17 cellular contexts compared by ENCODE assay signal in genomic region chr15:78444255-78444654, GRCh38. TPM values are rescaled to one million over a fixed set of nuclear protein-coding genes. Genes with fewer than 3 reads are reported as not detected.
DNase-seq lines count a peak whose midpoint lies in the region; ATAC-seq, FAIRE-seq and TF ChIP-seq lines count a peak whose summit lies in the region.
"Had no signal": no experiment of that assay in that cellular context is flagged by ENCODE, and none has a peak within 500 bp of the region (broad histone marks: within the 10 kb centered on the region; RNA-seq: fewer than 3 reads in every experiment).

No MANE protein-coding gene starts in this region.

- no peak overlapping the region for H3K4me3 ChIP-seq in upper lobe of right lung
- H3K4me3 ChIP-seq: BLaER1, MG63, Peyer's patch had no signal

- no peak for TF ChIP-seq CTCF in upper lobe of right lung (IDR thresholded peaks at IDR 0.05)

- H3K36me3 ChIP-seq in upper lobe of right lung, result peaks cover 85% of the 10 kb centered on the region

- peaks cover 54% of the 10 kb centered on the region for H3K4me1 ChIP-seq in upper lobe of right lung

- peaks cover 57% of the 10 kb centered on the region for H3K36me3 Mint-ChIP-seq in activated CD4-positive, alpha-beta T cell treated with anti-CD3 and anti-CD28 coated beads for 36 hours (ENCODE audit: low read depth)
- peaks cover 71% of the 10 kb centered on the region for H3K36me3 Mint-ChIP-seq in stimulated activated naive CD8-positive, alpha-beta T cell treated with anti-CD3 and anti-CD28 coated beads, Interleukin-15, Interleukin-2, amounts not matched to agents 100 ng/mL and 50 ng/mL, for 24 hours (ENCODE audit: low read depth)

- no peak overlapping the region for H3K27ac ChIP-seq in upper lobe of right lung
- H3K27ac ChIP-seq: BLaER1, KMS-11, Peyer's patch had no signal

- FAIRE-seq in GM19239 (lab: Jason Lieb, UNC), result no peak
- FAIRE-seq: H54 had no signal

- DNase-seq in activated CD4-positive, alpha-beta T cell treated with anti-CD3 and anti-CD28 coated beads for 36 hours, result no peak
- no peak for DNase-seq in activated CD4-positive, alpha-beta T cell treated with anti-CD3 and anti-CD28 coated beads, Interleukin-2, amount 50 U/mL, for 1 hour
- no peak for DNase-seq in stimulated activated naive CD8-positive, alpha-beta T cell treated with anti-CD3 and anti-CD28 coated beads, Interleukin-15, amount 100 ng/mL, for 72 hours
- DNase-seq in islet precursor cell, result peak; percentile 60
- DNase-seq in GM19239 (ENCODE audit: insufficient read length, low spot score), result no peak
- DNase-seq in kidney tubule cell (ENCODE audit: low spot score), result no peak
- DNase-seq in upper lobe of right lung, result no peak
- DNase-seq: 8988T, MG63, NCI-H1092 treated with DMSO at 0.1 percent for 48 hours, NCI-H1694, NCI-H774, Peyer's patch had no signal

- H3K4me3 Mint-ChIP-seq in activated CD4-positive, alpha-beta T cell treated with anti-CD3 and anti-CD28 coated beads for 36 hours, result no peak overlapping the region
- H3K4me3 Mint-ChIP-seq in stimulated activated naive CD8-positive, alpha-beta T cell treated with anti-CD3 and anti-CD28 coated beads, Interleukin-15, Interleukin-2, amounts not matched to agents 100 ng/mL and 50 ng/mL, for 24 hours, result no peak overlapping the region
- H3K4me3 Mint-ChIP-seq in stimulated activated naive CD8-positive, alpha-beta T cell treated with anti-CD3 and anti-CD28 coated beads, Interleukin-15, amount 100 ng/mL, for 72 hours, result no peak overlapping the region

- H3K4me1 Mint-ChIP-seq in activated CD4-positive, alpha-beta T cell treated with anti-CD3 and anti-CD28 coated beads for 36 hours, result peaks cover 68% of the 10 kb centered on the region
- peaks cover 78% of the 10 kb centered on the region for H3K4me1 Mint-ChIP-seq in stimulated activated naive CD8-positive, alpha-beta T cell treated with anti-CD3 and anti-CD28 coated beads, Interleukin-15, Interleukin-2, amounts not matched to agents 100 ng/mL and 50 ng/mL, for 24 hours (ENCODE audit: low read depth)
- H3K4me1 Mint-ChIP-seq in stimulated activated naive CD8-positive, alpha-beta T cell treated with anti-CD3 and anti-CD28 coated beads, Interleukin-15, amount 100 ng/mL, for 72 hours, result peaks cover 83% of the 10 kb centered on the region

- POLR2A ChIA-PET in activated CD4-positive, alpha-beta T cell treated with anti-CD3 and anti-CD28 coated beads for 36 hours (lab: Charles Lee), result no interaction called here

- ATAC-seq in activated CD4-positive, alpha-beta T cell treated with anti-CD3 and anti-CD28 coated beads for 36 hours, result no peak
- no peak for ATAC-seq in stimulated activated naive CD8-positive, alpha-beta T cell treated with anti-CD3 and anti-CD28 coated beads, Interleukin-15, amount 100 ng/mL, for 72 hours
- ATAC-seq in upper lobe of right lung, result no peak

- no peaks in the 10 kb centered on the region for H3K27me3 Mint-ChIP-seq in activated CD4-positive, alpha-beta T cell treated with anti-CD3 and anti-CD28 coated beads for 36 hours
- no peaks in the 10 kb centered on the region for H3K27me3 Mint-ChIP-seq in stimulated activated naive CD8-positive, alpha-beta T cell treated with anti-CD3 and anti-CD28 coated beads, Interleukin-15, Interleukin-2, amounts not matched to agents 100 ng/mL and 50 ng/mL, for 24 hours
- no peaks in the 10 kb centered on the region for H3K27me3 Mint-ChIP-seq in stimulated activated naive CD8-positive, alpha-beta T cell treated with anti-CD3 and anti-CD28 coated beads, Interleukin-15, amount 100 ng/mL, for 72 hours

- H3K9me3 ChIP-seq in upper lobe of right lung, result no peaks in the 10 kb centered on the region
- H3K9me3 ChIP-seq: BLaER1, MG63, Peyer's patch had no signal

- H3K27ac Mint-ChIP-seq in activated CD4-positive, alpha-beta T cell treated with anti-CD3 and anti-CD28 coated beads for 36 hours, result peak overlapping the region; percentile 39
- peak overlapping the region; percentile 32 for H3K27ac Mint-ChIP-seq in stimulated activated naive CD8-positive, alpha-beta T cell treated with anti-CD3 and anti-CD28 coated beads, Interleukin-15, Interleukin-2, amounts not matched to agents 100 ng/mL and 50 ng/mL, for 24 hours
- H3K27ac Mint-ChIP-seq in stimulated activated naive CD8-positive, alpha-beta T cell treated with anti-CD3 and anti-CD28 coated beads, Interleukin-15, amount 100 ng/mL, for 72 hours, result peak overlapping the region in 1 of 2 donors; percentile 67

- intact Hi-C loops in activated CD4-positive, alpha-beta T cell treated with anti-CD3 and anti-CD28 coated beads for 36 hours (cut with DNase I, micrococcal nuclease), result no loop called here
- intact Hi-C loops in upper lobe of right lung (cut with DNase I), result no loop called here

- no peaks in the 10 kb centered on the region for H3K9me3 Mint-ChIP-seq in activated CD4-positive, alpha-beta T cell treated with anti-CD3 and anti-CD28 coated beads for 36 hours (ENCODE audit: low read depth)
- no peaks in the 10 kb centered on the region for H3K9me3 Mint-ChIP-seq in stimulated activated naive CD8-positive, alpha-beta T cell treated with anti-CD3 and anti-CD28 coated beads, Interleukin-15, Interleukin-2, amounts not matched to agents 100 ng/mL and 50 ng/mL, for 24 hours
- no peaks in the 10 kb centered on the region for H3K9me3 Mint-ChIP-seq in stimulated activated naive CD8-positive, alpha-beta T cell treated with anti-CD3 and anti-CD28 coated beads, Interleukin-15, amount 100 ng/mL, for 72 hours

- CTCF ChIA-PET in activated CD4-positive, alpha-beta T cell treated with anti-CD3 and anti-CD28 coated beads for 36 hours (lab: Charles Lee), result no interaction called here

- H3K27me3 ChIP-seq in upper lobe of right lung, result no peaks in the 10 kb centered on the region
- H3K27me3 ChIP-seq: BLaER1, MG63, Peyer's patch had no signal

RNA-seq across cellular contexts. Expression of gene IREB2, which starts 6.2 kb away (rescaled TPM):
- total RNA-seq in activated CD4-positive, alpha-beta T cell treated with anti-CD3 and anti-CD28 coated beads for 36 hours, result 10 to 100 TPM; 50.8 to 66.5 TPM
- total RNA-seq in upper lobe of right lung, result 48.7 TPM
